In the genomic region with DNA sequence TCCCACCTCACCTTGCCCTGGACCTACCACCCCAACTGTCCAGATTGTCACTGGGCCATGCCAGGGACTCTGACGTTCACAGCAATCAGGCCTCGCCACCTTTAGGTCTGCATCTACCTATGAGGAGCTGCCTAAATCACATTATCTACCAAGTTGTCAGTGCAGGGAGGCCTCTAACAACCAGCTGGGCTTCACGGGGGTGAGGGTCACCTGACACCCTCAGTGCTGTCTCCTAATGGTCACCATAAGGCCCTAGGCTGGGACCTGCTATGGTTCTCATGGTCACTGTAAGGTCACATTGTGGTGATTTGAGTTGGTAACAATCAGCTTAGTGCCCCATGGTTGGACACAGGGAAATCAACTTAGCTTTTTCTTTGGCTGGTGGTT, we compare ENCODE assay signal across 34 cellular contexts.
"Had no signal": no experiment of that assay in that cellular context is flagged by ENCODE, and none has a peak within 500 bp of the region (broad histone marks: within the 10 kb centered on the region; RNA-seq: fewer than 3 reads in every experiment).

No MANE protein-coding gene starts in this region.

- H3K4me1 ChIP-seq: adrenal gland, body of pancreas had no signal

- DNase-seq: activated B cell treated with CpG ODN at 0.5 μM for 24 hours; activated CD4-positive, alpha-beta T cell treated with anti-CD3 and anti-CD28 coated beads for 48 hours; activated CD4-positive, alpha-beta T cell treated with anti-CD3 and anti-CD28 coated beads, Interleukin-2, amount 50 U/mL, for 1 hour; activated CD4-positive, alpha-beta T cell treated with anti-CD3 and anti-CD28 coated beads, Interleukin-2, amount 50 U/mL, for 48 hours; activated CD8-positive, alpha-beta memory T cell treated with anti-CD3 and anti-CD28 coated beads for 24 hours; activated CD8-positive, alpha-beta T cell treated with anti-CD3 and anti-CD28 coated beads for 36 hours; activated effector memory CD4-positive, alpha-beta T cell treated with anti-CD3 and anti-CD28 coated beads, Interleukin-2, amount 50 U/mL, for 16 hours; activated naive CD4-positive, alpha-beta T cell treated with anti-CD3 and anti-CD28 coated beads for 36 hours; activated naive CD8-positive, alpha-beta T cell treated with anti-CD3 and anti-CD28 coated beads for 36 hours; activated naive CD8-positive, alpha-beta T cell treated with anti-CD3 and anti-CD28 coated beads, Interleukin-2, amount 50 U/mL, for 24 hours; activated T-cell treated with anti-CD3 and anti-CD28 coated beads, Interleukin-2, amount 50 U/mL, for 4 hours; amygdala; aorta; body of pancreas; dorsolateral prefrontal cortex; effector CD4-positive, alpha-beta T cell; effector memory CD8-positive, alpha-beta T cell; foreskin fibroblast; T-helper 1 cell; T-helper 17 cell; T1000; WERI-Rb-1 had no signal

- H3K27ac ChIP-seq: adrenal gland, body of pancreas, cardiac muscle cell, coronary artery, dorsolateral prefrontal cortex, epithelial cell of prostate, WERI-Rb-1 had no signal

- H3K4me3 ChIP-seq: adrenal gland, body of pancreas, cardiac muscle cell, coronary artery, dorsolateral prefrontal cortex had no signal

- H3K9me3 Mint-ChIP-seq: activated B cell treated with CpG ODN at 0.5 μM for 24 hours; activated CD8-positive, alpha-beta T cell treated with anti-CD3 and anti-CD28 coated beads for 36 hours; activated naive CD4-positive, alpha-beta T cell treated with anti-CD3 and anti-CD28 coated beads for 36 hours; activated naive CD4-positive, alpha-beta T cell treated with anti-CD3 and anti-CD28 coated beads, Interleukin-2, amount 50 U/mL, for 24 hours; activated naive CD8-positive, alpha-beta T cell treated with anti-CD3 and anti-CD28 coated beads for 36 hours; activated naive CD8-positive, alpha-beta T cell treated with anti-CD3 and anti-CD28 coated beads, Interleukin-2, amount 50 U/mL, for 24 hours; activated T-cell treated with anti-CD3 and anti-CD28 coated beads, Interleukin-2, amount 50 U/mL, for 4 hours; activated T-helper 1 cell treated with anti-CD3 and anti-CD28 coated beads, Interleukin-12 subunit alpha, Interleukin-12 subunit beta, Interleukin-2, Interleukin-4 antibody, amounts not matched to agents 30 ng/mL and 10 ng/mL and 1 ng/mL, durations not matched to agents 14 hours and 24 hours and 36 hours; activated T-helper 2 cell treated with anti-CD3 and anti-CD28 coated beads, Interferon-gamma antibody, Interleukin-2, Interleukin-4, amounts not matched to agents 10 μg/mL and 5 μg/mL and 100 μg/mL, durations not matched to agents 14 hours and 24 hours and 36 hours; central memory CD8-positive, alpha-beta T cell; dendritic cell treated with granulocyte-macrophage colony-stimulating factor and Interleukin-4, amounts not matched to agents 40 ng/mL and 50 ng/mL, for 4 days; effector memory CD8-positive, alpha-beta T cell; T-helper 2 cell treated with Interferon-gamma antibody and Interleukin-4, amounts not matched to agents 5 μg/mL and 100 μg/mL, for 36 hours had no signal

- H3K4me1 Mint-ChIP-seq: activated B cell treated with CpG ODN at 0.5 μM for 24 hours; activated naive CD4-positive, alpha-beta T cell treated with anti-CD3 and anti-CD28 coated beads, Interleukin-2, amount 50 U/mL, for 24 hours; activated naive CD8-positive, alpha-beta T cell treated with anti-CD3 and anti-CD28 coated beads for 36 hours; activated naive CD8-positive, alpha-beta T cell treated with anti-CD3 and anti-CD28 coated beads, Interleukin-2, amount 50 U/mL, for 24 hours; central memory CD8-positive, alpha-beta T cell; T-helper 17 cell had no signal

- H3K27me3 Mint-ChIP-seq: activated B cell treated with CpG ODN at 0.5 μM for 24 hours; activated naive CD4-positive, alpha-beta T cell treated with anti-CD3 and anti-CD28 coated beads, Interleukin-2, amount 50 U/mL, for 24 hours; activated naive CD8-positive, alpha-beta T cell treated with anti-CD3 and anti-CD28 coated beads, Interleukin-2, amount 50 U/mL, for 24 hours had no signal

- H3K27me3 ChIP-seq: adrenal gland, body of pancreas, cardiac muscle cell had no signal

- ATAC-seq: activated CD4-positive, CD25-positive, alpha-beta regulatory T cell treated with anti-CD3 and anti-CD28 coated beads, Interleukin-2, amount 50 U/mL, for 24 hours; activated CD8-positive, alpha-beta T cell treated with anti-CD3 and anti-CD28 coated beads for 36 hours; activated naive CD8-positive, alpha-beta T cell treated with anti-CD3 and anti-CD28 coated beads, Interleukin-2, amount 50 U/mL, for 24 hours; activated T-cell treated with anti-CD3 and anti-CD28 coated beads, Interleukin-2, amount 50 U/mL, for 4 hours; body of pancreas; effector memory CD8-positive, alpha-beta T cell; SK-N-SH treated with all-trans-retinoic acid at 6 μM for 48 hours; T-helper 17 cell had no signal

- H3K4me3 Mint-ChIP-seq: activated B cell treated with CpG ODN at 0.5 μM for 24 hours; activated CD8-positive, alpha-beta T cell treated with anti-CD3 and anti-CD28 coated beads for 36 hours; activated naive CD4-positive, alpha-beta T cell treated with anti-CD3 and anti-CD28 coated beads for 36 hours; activated naive CD4-positive, alpha-beta T cell treated with anti-CD3 and anti-CD28 coated beads, Interleukin-2, amount 50 U/mL, for 24 hours; activated naive CD8-positive, alpha-beta T cell treated with anti-CD3 and anti-CD28 coated beads for 36 hours; activated naive CD8-positive, alpha-beta T cell treated with anti-CD3 and anti-CD28 coated beads, Interleukin-2, amount 50 U/mL, for 24 hours; activated T-cell treated with anti-CD3 and anti-CD28 coated beads, Interleukin-2, amount 50 U/mL, for 4 hours; activated T-helper 1 cell treated with anti-CD3 and anti-CD28 coated beads, Interleukin-12 subunit alpha, Interleukin-12 subunit beta, Interleukin-2, Interleukin-4 antibody, amounts not matched to agents 30 ng/mL and 10 ng/mL and 1 ng/mL, durations not matched to agents 14 hours and 24 hours and 36 hours; central memory CD8-positive, alpha-beta T cell; dendritic cell treated with granulocyte-macrophage colony-stimulating factor and Interleukin-4, amounts not matched to agents 40 ng/mL and 50 ng/mL, for 4 days; effector memory CD8-positive, alpha-beta T cell; T-helper 17 cell; T-helper 2 cell treated with Interferon-gamma antibody and Interleukin-4, amounts not matched to agents 5 μg/mL and 100 μg/mL, for 36 hours had no signal

- H3K36me3 ChIP-seq: adrenal gland, cardiac muscle cell, WERI-Rb-1 had no signal

- H3K36me3 Mint-ChIP-seq: activated naive CD4-positive, alpha-beta T cell treated with anti-CD3 and anti-CD28 coated beads, Interleukin-2, amount 50 U/mL, for 24 hours; activated naive CD8-positive, alpha-beta T cell treated with anti-CD3 and anti-CD28 coated beads for 36 hours had no signal

- H3K9me3 ChIP-seq: adrenal gland, body of pancreas had no signal

- H3K27ac Mint-ChIP-seq: activated B cell treated with CpG ODN at 0.5 μM for 24 hours; activated CD8-positive, alpha-beta T cell treated with anti-CD3 and anti-CD28 coated beads for 36 hours; activated naive CD4-positive, alpha-beta T cell treated with anti-CD3 and anti-CD28 coated beads for 36 hours; activated naive CD4-positive, alpha-beta T cell treated with anti-CD3 and anti-CD28 coated beads, Interleukin-2, amount 50 U/mL, for 24 hours; activated naive CD8-positive, alpha-beta T cell treated with anti-CD3 and anti-CD28 coated beads for 36 hours; activated naive CD8-positive, alpha-beta T cell treated with anti-CD3 and anti-CD28 coated beads, Interleukin-2, amount 50 U/mL, for 24 hours; activated T-helper 1 cell treated with anti-CD3 and anti-CD28 coated beads, Interleukin-12 subunit alpha, Interleukin-12 subunit beta, Interleukin-2, Interleukin-4 antibody, amounts not matched to agents 30 ng/mL and 10 ng/mL and 1 ng/mL, durations not matched to agents 14 hours and 24 hours and 36 hours; activated T-helper 2 cell treated with anti-CD3 and anti-CD28 coated beads, Interferon-gamma antibody, Interleukin-2, Interleukin-4, amounts not matched to agents 10 μg/mL and 5 μg/mL and 100 μg/mL, durations not matched to agents 14 hours and 24 hours and 36 hours; dendritic cell treated with granulocyte-macrophage colony-stimulating factor and Interleukin-4, amounts not matched to agents 40 ng/mL and 50 ng/mL, for 4 days; effector memory CD8-positive, alpha-beta T cell; T-helper 17 cell; T-helper 2 cell treated with Interferon-gamma antibody and Interleukin-4, amounts not matched to agents 5 μg/mL and 100 μg/mL, for 36 hours had no signal
